In the genomic region with DNA sequence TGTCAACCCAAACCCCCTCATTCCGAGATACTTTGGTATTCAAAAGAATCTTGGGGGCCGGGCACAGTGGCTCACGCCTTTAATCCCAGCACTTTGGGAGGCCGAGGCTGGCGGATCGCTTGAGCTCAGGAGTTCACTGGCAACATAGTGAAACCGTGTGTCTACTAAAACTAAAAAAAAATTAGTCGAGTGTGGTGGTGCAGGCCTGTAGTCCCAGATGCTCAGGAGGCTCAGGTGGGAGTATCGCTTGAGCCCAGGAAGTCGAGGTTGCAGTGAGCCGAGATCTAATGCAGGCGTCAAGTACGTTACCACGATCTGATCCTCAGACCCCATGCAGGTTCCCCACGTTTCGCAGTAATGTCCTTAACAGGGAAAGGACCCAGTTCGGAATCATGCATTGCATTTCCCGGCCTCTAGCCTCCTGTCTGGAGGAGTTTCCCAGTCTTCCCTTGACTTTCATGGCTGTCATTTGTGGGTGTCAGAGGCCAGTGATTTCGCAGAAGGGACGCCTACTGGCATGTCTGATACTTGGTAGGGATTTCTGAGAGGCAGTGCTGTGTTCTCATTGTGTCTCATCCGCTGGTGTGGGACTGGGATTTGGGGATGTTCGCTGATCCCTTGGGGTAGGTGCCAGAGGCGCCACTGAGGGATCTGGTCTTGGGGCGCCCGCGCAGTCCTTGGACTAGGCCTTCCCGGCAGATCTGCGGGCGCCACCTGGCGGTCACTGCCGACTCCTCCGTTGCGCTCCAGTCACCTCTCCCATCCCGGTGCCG, we compare ENCODE assay signal across 8 cellular contexts. TPM values are rescaled to one million over a fixed set of nuclear protein-coding genes. Genes with fewer than 3 reads are reported as not detected.
DNase-seq lines count a peak whose midpoint lies in the region; ATAC-seq and TF ChIP-seq lines count a peak whose summit lies in the region.

No MANE protein-coding gene starts in this region.

- POLR2A ChIA-PET in activated B cell treated with CpG ODN at 0.5 μM for 24 hours (lab: Charles Lee): interaction anchor here (0.6 to 1.6 kb wide), 6 partner anchors 18 to 205 kb away, joined by 3 to 19 read pairs (median 10); a partner anchor contains a TSS

- peaks cover 26% of the 10 kb centered on the region for H3K4me1 Mint-ChIP-seq in activated B cell treated with CpG ODN at 0.5 μM for 24 hours

- ATAC-seq in GM18873 (IDR thresholded peaks at IDR 0.05; ENCODE audit: low FRiP score, unreplicated experiment) (peak; percentile 50), HG03135 (IDR thresholded peaks at IDR 0.05; ENCODE audit: unreplicated experiment) (peak; percentile 62), activated B cell treated with CpG ODN at 0.5 μM for 24 hours (ENCODE audit: low read depth) (peak; percentile 82)

- DNase-seq in AG08395 (ENCODE audit: low spot score) (peak; percentile 90), NCI-H2196 treated with DMSO at 0.1 percent for 48 hours (lab: John Stamatoyannopoulos, UW; ENCODE audit: unreplicated experiment) (peak; percentile 50), activated B cell treated with CpG ODN at 0.5 μM for 24 hours (peak; percentile 84), caudate nucleus (lab: John Stamatoyannopoulos, UW) (peak in 60 of 61 donors; percentile 26 to 87 (median 74)), islet precursor cell (peak; percentile 91)
- peak; percentile 92 for DNase-seq in stimulated activated CD4-positive, alpha-beta T cell treated with anti-CD3 and anti-CD28 coated beads, Interleukin-12 subunit alpha, Interleukin-12 subunit beta, amount 100 ng/mL, for 4 hours

- intact Hi-C loops in activated B cell treated with CpG ODN at 0.5 μM for 24 hours (cut with micrococcal nuclease): loop anchor here (1.0 to 5.0 kb wide), 6 partner anchors 15 to 881 kb away; a partner anchor contains a TSS

- peak overlapping the region; percentile 82 for H3K4me3 Mint-ChIP-seq in activated B cell treated with CpG ODN at 0.5 μM for 24 hours

- no peaks in the 10 kb centered on the region for H3K9me3 Mint-ChIP-seq in activated B cell treated with CpG ODN at 0.5 μM for 24 hours

- peak overlapping the region; percentile 75 for H3K27ac Mint-ChIP-seq in activated B cell treated with CpG ODN at 0.5 μM for 24 hours

- CTCF ChIA-PET in activated B cell treated with CpG ODN at 0.5 μM for 24 hours (lab: Charles Lee): interaction anchor here (1.0 to 1.4 kb wide), 5 partner anchors 14 to 107 kb away, joined by 3 to 11 read pairs (median 4); a partner anchor contains a TSS

- peaks cover 26% of the 10 kb centered on the region for H3K36me3 Mint-ChIP-seq in activated B cell treated with CpG ODN at 0.5 μM for 24 hours (ENCODE audit: low read depth)

- H3K27me3 Mint-ChIP-seq in activated B cell treated with CpG ODN at 0.5 μM for 24 hours: no peaks in the 10 kb centered on the region

- TF ChIP-seq CTCF in activated B cell treated with CpG ODN at 0.5 μM for 24 hours (IDR thresholded peaks at IDR 0.05): peak; percentile 88

- H3K27ac ChIP-seq in caudate nucleus (ENCODE audit: low read depth, low read length): no peak overlapping the region

RNA-seq across cellular contexts. Expression of a gene that starts 39.3 kb away (rescaled TPM):
- total RNA-seq in activated B cell treated with CpG ODN at 0.5 μM for 24 hours: 344 and 443 TPM in 2 replicates

RNA-seq across cellular contexts. Expression of a gene that starts 57.4 kb away (rescaled TPM):
- 0.33 and 0.86 TPM in 2 replicates for total RNA-seq in activated B cell treated with CpG ODN at 0.5 μM for 24 hours
